In genomic region chr6:140774080-140774505, GRCh38 we compare ENCODE assay signal across 8 cellular contexts.
DNase-seq lines count a peak whose midpoint lies in the region; ATAC-seq lines count a peak whose summit lies in the region.

No MANE protein-coding gene starts in this region.

- H3K36me3 ChIP-seq in skeletal muscle satellite cell (ENCODE audit: insufficient read depth, low read length), result no peaks in the 10 kb centered on the region

- no peak overlapping the region for H3K4me3 ChIP-seq in skeletal muscle satellite cell (ENCODE audit: low read length)

- peaks cover 24% of the 10 kb centered on the region for H3K4me1 ChIP-seq in skeletal muscle satellite cell (ENCODE audit: control insufficient read depth, insufficient read depth, low read length)

- H3K36me3 Mint-ChIP-seq in activated CD4-positive, alpha-beta T cell treated with anti-CD3 and anti-CD28 coated beads for 36 hours (ENCODE audit: low read depth), result no peaks in the 10 kb centered on the region

- H3K9ac ChIP-seq in skeletal muscle satellite cell (ENCODE audit: low read depth, low read length), result no peak overlapping the region

- H3K27ac Mint-ChIP-seq in activated CD4-positive, alpha-beta T cell treated with anti-CD3 and anti-CD28 coated beads for 36 hours, result no peak overlapping the region

- H3K4me1 Mint-ChIP-seq in activated CD4-positive, alpha-beta T cell treated with anti-CD3 and anti-CD28 coated beads for 36 hours, result peaks cover 9% of the 10 kb centered on the region

- ATAC-seq in activated CD4-positive, alpha-beta T cell treated with anti-CD3 and anti-CD28 coated beads for 36 hours, result peak; percentile 92
- ATAC-seq in HG02610 (IDR thresholded peaks at IDR 0.05; ENCODE audit: unreplicated experiment), result peak; percentile 100

- CTCF ChIA-PET in activated CD4-positive, alpha-beta T cell treated with anti-CD3 and anti-CD28 coated beads for 36 hours (lab: Charles Lee), result interaction anchor here (0.8 kb wide), 1 partner anchor 35 kb away, joined by 3 read pairs; no protein-coding TSS in a partner anchor

- H3K4me2 ChIP-seq in skeletal muscle satellite cell (ENCODE audit: low read length), result peak overlapping the region; percentile 70

- intact Hi-C loops in activated CD4-positive, alpha-beta T cell treated with anti-CD3 and anti-CD28 coated beads for 36 hours (cut with DNase I, micrococcal nuclease), result loop anchor here (1.0 to 2.0 kb wide), 2 partner anchors 35 kb away; no protein-coding TSS in a partner anchor

- H3K27me3 Mint-ChIP-seq in activated CD4-positive, alpha-beta T cell treated with anti-CD3 and anti-CD28 coated beads for 36 hours, result peaks cover 21% of the 10 kb centered on the region

- H3K9me3 Mint-ChIP-seq in activated CD4-positive, alpha-beta T cell treated with anti-CD3 and anti-CD28 coated beads for 36 hours (ENCODE audit: low read depth), result peaks cover 4% of the 10 kb centered on the region

- H3K4me3 Mint-ChIP-seq in activated CD4-positive, alpha-beta T cell treated with anti-CD3 and anti-CD28 coated beads for 36 hours, result no peak overlapping the region

- H3K27ac ChIP-seq in epithelial cell of prostate, result no peak overlapping the region

- POLR2A ChIA-PET in activated CD4-positive, alpha-beta T cell treated with anti-CD3 and anti-CD28 coated beads for 36 hours (lab: Charles Lee), result no interaction called here

- H3K9me3 ChIP-seq in skeletal muscle satellite cell (replicated peaks; ENCODE audit: low read length), result no peaks in the 10 kb centered on the region

- H3K27me3 ChIP-seq in skeletal muscle satellite cell (ENCODE audit: control insufficient read depth, insufficient read depth, low read length), result no peaks in the 10 kb centered on the region

- no peak for DNase-seq in activated CD4-positive, alpha-beta T cell treated with anti-CD3 and anti-CD28 coated beads for 36 hours
- DNase-seq in activated CD4-positive, alpha-beta T cell treated with anti-CD3 and anti-CD28 coated beads, Interleukin-2, amount 50 U/mL, for 48 hours, result no peak
- DNase-seq in NCI-H2029 treated with DMSO at 0.1 percent for 48 hours (lab: John Stamatoyannopoulos, UW) (peak; percentile 39), epithelial cell of prostate (ENCODE audit: low read depth, low spot score) (peak; percentile 36), NCI-H82 treated with DMSO at 0.1 percent for 48 hours (lab: John Stamatoyannopoulos, UW; ENCODE audit: unreplicated experiment) (no peak), HT-29 (ENCODE audit: low spot score) (no peak)

Comparison
In these comparisons a context has a peak if more than half of its experiments do, and no peak if none do; other contexts are left out.
1. DNase-seq: peak in NCI-H2029 treated with DMSO at 0.1 percent for 48 hours (single experiment) and epithelial cell of prostate (single experiment); none in activated CD4-positive, alpha-beta T cell treated with anti-CD3 and anti-CD28 coated beads for 36 hours (single experiment), activated CD4-positive, alpha-beta T cell treated with anti-CD3 and anti-CD28 coated beads, Interleukin-2, amount 50 U/mL, for 48 hours (0 of 2), NCI-H82 treated with DMSO at 0.1 percent for 48 hours (single experiment) and HT-29 (single experiment).